ENCODE assay signal across 19 cellular contexts in the genomic region with DNA sequence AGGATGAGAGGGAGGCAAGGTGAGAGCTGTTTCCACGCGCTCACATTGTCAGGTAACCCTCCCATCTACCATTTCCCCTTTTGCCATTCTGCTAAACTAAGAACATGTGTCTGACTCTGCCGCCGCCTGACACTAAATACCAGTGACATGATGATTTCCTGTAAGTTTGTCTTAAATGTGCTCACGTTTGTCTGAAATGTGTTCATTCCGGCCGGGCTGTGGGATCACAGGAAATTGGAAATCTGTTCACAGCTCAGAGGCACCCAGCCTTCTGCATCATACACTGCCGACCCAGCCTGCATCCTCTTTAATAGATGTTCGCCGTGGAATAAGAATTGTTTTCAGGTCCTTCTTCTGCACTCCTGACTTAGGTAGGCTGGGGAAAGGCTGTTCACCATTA.
A peak's percentile ranks its signal among the peaks of the same experiment; 100 is the strongest.
DNase-seq lines count a peak whose midpoint lies in the region; ATAC-seq and TF ChIP-seq lines count a peak whose summit lies in the region.
"Had no signal": no experiment of that assay in that cellular context is flagged by ENCODE, and none has a peak within 500 bp of the region (broad histone marks: within the 10 kb centered on the region; RNA-seq: fewer than 3 reads in every experiment).

No MANE protein-coding gene starts in this region.

- H2AFZ ChIP-seq in GM23338, result peak overlapping the region; percentile 14; the same call in 1 of the 2 replicates

- H3K27ac Mint-ChIP-seq in GM23338 (no peak overlapping the region), T-helper 17 cell (no peak overlapping the region), type B pancreatic cell (no peak overlapping the region)
- H3K27ac Mint-ChIP-seq: activated naive CD8-positive, alpha-beta T cell; activated T-helper 17 cell treated with anti-CD3 and anti-CD28 coated beads, Interleukin-2, amount 50 U/mL, for 72 hours; T-cell had no signal

- ATAC-seq in GM23338, result no peak
- ATAC-seq in foreskin keratinocyte, result peak; percentile 55
- ATAC-seq in T-helper 17 cell, result no peak
- ATAC-seq: activated T-helper 17 cell treated with anti-CD3 and anti-CD28 coated beads, Interleukin-2, amount 50 U/mL, for 72 hours; T-cell had no signal

- H3K4me1 Mint-ChIP-seq in GM23338 (peaks cover 6% of the 10 kb centered on the region; the same call in 2 of the 3 replicates), T-helper 17 cell (no peaks in the 10 kb centered on the region), type B pancreatic cell (ENCODE audit: unreplicated experiment) (peaks cover 5% of the 10 kb centered on the region)
- H3K4me1 Mint-ChIP-seq: activated T-helper 17 cell treated with anti-CD3 and anti-CD28 coated beads, Interleukin-2, amount 50 U/mL, for 72 hours; T-cell had no signal

- no peak overlapping the region for H3K4me3 Mint-ChIP-seq in GM23338
- H3K4me3 Mint-ChIP-seq in T-helper 17 cell, result no peak overlapping the region
- no peak overlapping the region for H3K4me3 Mint-ChIP-seq in type B pancreatic cell
- H3K4me3 Mint-ChIP-seq: activated naive CD8-positive, alpha-beta T cell; activated T-helper 17 cell treated with anti-CD3 and anti-CD28 coated beads, Interleukin-2, amount 50 U/mL, for 72 hours; T-cell had no signal

- H3K27me3 ChIP-seq in GM23338 (ENCODE audit: insufficient read depth) (no peaks in the 10 kb centered on the region), brain microvascular endothelial cell (replicated peaks) (no peaks in the 10 kb centered on the region), foreskin keratinocyte (peaks cover 2% of the 10 kb centered on the region)
- H3K27me3 ChIP-seq: MG63 had no signal

- H3K36me3 Mint-ChIP-seq in GM23338 (ENCODE audit: low read depth), result no peaks in the 10 kb centered on the region
- H3K36me3 Mint-ChIP-seq in T-helper 17 cell (ENCODE audit: low read depth), result no peaks in the 10 kb centered on the region
- H3K36me3 Mint-ChIP-seq in type B pancreatic cell, result no peaks in the 10 kb centered on the region
- H3K36me3 Mint-ChIP-seq: activated naive CD8-positive, alpha-beta T cell; T-cell had no signal

- H3K79me2 ChIP-seq in GM23338 (replicated peaks; ENCODE audit: insufficient read depth), result no peaks in the 10 kb centered on the region

- in situ Hi-C loops in brain microvascular endothelial cell (cut with HindIII; ENCODE audit: low pct_ligation_motif_present, low sequenced_read_pairs) (no loop called here), ACHN (cut with HindIII; ENCODE audit: low pct_ligation_motif_present, low pct_unique_long_range_greater_than_20kb, low sequenced_read_pairs) (no loop called here)

- H3K9me3 Mint-ChIP-seq in GM23338, result no peaks in the 10 kb centered on the region
- H3K9me3 Mint-ChIP-seq in type B pancreatic cell, result no peaks in the 10 kb centered on the region

- H3K4me3 ChIP-seq in GM23338 (no peak overlapping the region), brain microvascular endothelial cell (ENCODE audit: low read depth, low read length) (no peak overlapping the region)
- H3K4me3 ChIP-seq: MG63 had no signal

- TF ChIP-seq CTCF in GM23338 (conservative IDR thresholded peaks at IDR 0.05; ENCODE audit: low read depth in 2 of 2), result no peak
- no peak for TF ChIP-seq CTCF in brain microvascular endothelial cell (IDR thresholded peaks at IDR 0.05; ENCODE audit: low read depth, low read length, missing control alignments)
- no peak for TF ChIP-seq CTCF in foreskin keratinocyte (conservative IDR thresholded peaks at IDR 0.05)
- TF ChIP-seq CTCF in type B pancreatic cell (conservative IDR thresholded peaks at IDR 0.05), result no peak

- 0 out of 2 replicates have a peak, but pooled peaks cover 2% of the 10 kb centered on the region for H3F3A ChIP-seq in GM23338 (replicated peaks; ENCODE audit: low read depth)

- no peaks in the 10 kb centered on the region for H4K20me1 ChIP-seq in GM23338 (replicated peaks; ENCODE audit: insufficient read depth)

- H3K27ac ChIP-seq in GM23338 (ENCODE audit: low read depth) (no peak overlapping the region), brain microvascular endothelial cell (no peak overlapping the region), foreskin keratinocyte (no peak overlapping the region)
- H3K27ac ChIP-seq: HL-60 had no signal

- H3K9me2 ChIP-seq in GM23338 (ENCODE audit: insufficient read depth), result 0 out of 2 replicates have a peak, but pooled peaks cover 12% of the 10 kb centered on the region

- peaks cover 6% of the 10 kb centered on the region; the same call in 1 of the 2 replicates for H3K4me1 ChIP-seq in GM23338 (ENCODE audit: insufficient read depth)
- no peaks in the 10 kb centered on the region for H3K4me1 ChIP-seq in foreskin keratinocyte

- H3K9me3 ChIP-seq in T-helper 17 cell (ENCODE audit: control insufficient read depth, low read length, poor library complexity, severe bottlenecking), result no peaks in the 10 kb centered on the region
- H3K9me3 ChIP-seq: MG63 had no signal

- H3K36me3 ChIP-seq in GM23338 (ENCODE audit: insufficient read depth) (no peaks in the 10 kb centered on the region), brain microvascular endothelial cell (replicated peaks) (no peaks in the 10 kb centered on the region)
- H3K36me3 ChIP-seq: MG63 had no signal

- H3K27me3 Mint-ChIP-seq in GM23338 (ENCODE audit: insufficient read depth, low read depth, poor library complexity) (peaks cover 7% of the 10 kb centered on the region), T-helper 17 cell (no peaks in the 10 kb centered on the region), type B pancreatic cell (peaks cover 7% of the 10 kb centered on the region)
- H3K27me3 Mint-ChIP-seq: activated naive CD8-positive, alpha-beta T cell; T-cell had no signal

- DNase-seq in GM23338 (ENCODE audit: low spot score), result no peak
- DNase-seq in brain microvascular endothelial cell, result peak; percentile 6
- DNase-seq in foreskin keratinocyte, result peak in 1 of 2 donors; percentile 36
- peak; percentile 18 for DNase-seq in stromal cell of bone marrow (ENCODE audit: low read depth)
- DNase-seq in T-helper 17 cell, result no peak
- no peak for DNase-seq in type B pancreatic cell (ENCODE audit: extremely low spot score, unreplicated experiment)
- DNase-seq in ACHN, result no peak
- no peak for DNase-seq in NCI-H187 (lab: John Stamatoyannopoulos, UW)
- DNase-seq: activated CD4-positive, alpha-beta T cell treated with anti-CD3 and anti-CD28 coated beads for 48 hours; C1 segment of cervical spinal cord; glutamatergic neuron; NCI-H1436; SHP77; stimulated activated CD4-positive, alpha-beta T cell treated with anti-CD3 and anti-CD28 coated beads, Interleukin-12 subunit alpha, Interleukin-12 subunit beta, amount 100 ng/mL, for 4 hours; T-cell had no signal

- H3K4me2 ChIP-seq in GM23338, result no peak overlapping the region

TF ChIP-seq in GM23338, 12 proteins besides CTCF, POLR2A, EP300 and RAD21 (continues in another document):
- TF ChIP-seq, protein P1, sequence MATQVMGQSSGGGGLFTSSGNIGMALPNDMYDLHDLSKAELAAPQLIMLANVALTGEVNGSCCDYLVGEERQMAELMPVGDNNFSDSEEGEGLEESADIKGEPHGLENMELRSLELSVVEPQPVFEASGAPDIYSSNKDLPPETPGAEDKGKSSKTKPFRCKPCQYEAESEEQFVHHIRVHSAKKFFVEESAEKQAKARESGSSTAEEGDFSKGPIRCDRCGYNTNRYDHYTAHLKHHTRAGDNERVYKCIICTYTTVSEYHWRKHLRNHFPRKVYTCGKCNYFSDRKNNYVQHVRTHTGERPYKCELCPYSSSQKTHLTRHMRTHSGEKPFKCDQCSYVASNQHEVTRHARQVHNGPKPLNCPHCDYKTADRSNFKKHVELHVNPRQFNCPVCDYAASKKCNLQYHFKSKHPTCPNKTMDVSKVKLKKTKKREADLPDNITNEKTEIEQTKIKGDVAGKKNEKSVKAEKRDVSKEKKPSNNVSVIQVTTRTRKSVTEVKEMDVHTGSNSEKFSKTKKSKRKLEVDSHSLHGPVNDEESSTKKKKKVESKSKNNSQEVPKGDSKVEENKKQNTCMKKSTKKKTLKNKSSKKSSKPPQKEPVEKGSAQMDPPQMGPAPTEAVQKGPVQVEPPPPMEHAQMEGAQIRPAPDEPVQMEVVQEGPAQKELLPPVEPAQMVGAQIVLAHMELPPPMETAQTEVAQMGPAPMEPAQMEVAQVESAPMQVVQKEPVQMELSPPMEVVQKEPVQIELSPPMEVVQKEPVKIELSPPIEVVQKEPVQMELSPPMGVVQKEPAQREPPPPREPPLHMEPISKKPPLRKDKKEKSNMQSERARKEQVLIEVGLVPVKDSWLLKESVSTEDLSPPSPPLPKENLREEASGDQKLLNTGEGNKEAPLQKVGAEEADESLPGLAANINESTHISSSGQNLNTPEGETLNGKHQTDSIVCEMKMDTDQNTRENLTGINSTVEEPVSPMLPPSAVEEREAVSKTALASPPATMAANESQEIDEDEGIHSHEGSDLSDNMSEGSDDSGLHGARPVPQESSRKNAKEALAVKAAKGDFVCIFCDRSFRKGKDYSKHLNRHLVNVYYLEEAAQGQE (IDR thresholded peaks at IDR 0.05; ENCODE audit: unreplicated experiment), result no peak
- no peak for TF ChIP-seq STAT1 (IDR thresholded peaks at IDR 0.05; ENCODE audit: unreplicated experiment)
- no peak for TF ChIP-seq CREB1 (CRISPR knock-in tag; IDR thresholded peaks at IDR 0.05; ENCODE audit: low read depth)
- no peak for TF ChIP-seq POLR2AphosphoS5 (IDR thresholded peaks at IDR 0.05; ENCODE audit: low read depth)
- no peak for TF ChIP-seq EZH2phosphoT487 (IDR thresholded peaks at IDR 0.05; ENCODE audit: unreplicated experiment)
- no peak for TF ChIP-seq ZNF331 (CRISPR knock-in tag; IDR thresholded peaks at IDR 0.05; ENCODE audit: low read depth)
- TF ChIP-seq EZH2 (IDR thresholded peaks at IDR 0.05; ENCODE audit: low read depth, unreplicated experiment), result no peak
- no peak for TF ChIP-seq NANOG (IDR thresholded peaks at IDR 0.05; ENCODE audit: borderline replicate concordance)
- TF ChIP-seq, protein P2, sequence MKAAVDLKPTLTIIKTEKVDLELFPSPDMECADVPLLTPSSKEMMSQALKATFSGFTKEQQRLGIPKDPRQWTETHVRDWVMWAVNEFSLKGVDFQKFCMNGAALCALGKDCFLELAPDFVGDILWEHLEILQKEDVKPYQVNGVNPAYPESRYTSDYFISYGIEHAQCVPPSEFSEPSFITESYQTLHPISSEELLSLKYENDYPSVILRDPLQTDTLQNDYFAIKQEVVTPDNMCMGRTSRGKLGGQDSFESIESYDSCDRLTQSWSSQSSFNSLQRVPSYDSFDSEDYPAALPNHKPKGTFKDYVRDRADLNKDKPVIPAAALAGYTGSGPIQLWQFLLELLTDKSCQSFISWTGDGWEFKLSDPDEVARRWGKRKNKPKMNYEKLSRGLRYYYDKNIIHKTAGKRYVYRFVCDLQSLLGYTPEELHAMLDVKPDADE (IDR thresholded peaks at IDR 0.05), result no peak
- no peak for TF ChIP-seq JUNB (IDR thresholded peaks at IDR 0.05; ENCODE audit: unreplicated experiment)

Comparison
In these comparisons a context has a peak if more than half of its experiments do, and no peak if none do; other contexts are left out.
1. DNase-seq: peak in brain microvascular endothelial cell (single experiment) and stromal cell of bone marrow (single experiment); none in GM23338 (single experiment), T-helper 17 cell (0 of 3), type B pancreatic cell (single experiment), ACHN (single experiment) and NCI-H187 (0 of 2).